In the genomic region with DNA sequence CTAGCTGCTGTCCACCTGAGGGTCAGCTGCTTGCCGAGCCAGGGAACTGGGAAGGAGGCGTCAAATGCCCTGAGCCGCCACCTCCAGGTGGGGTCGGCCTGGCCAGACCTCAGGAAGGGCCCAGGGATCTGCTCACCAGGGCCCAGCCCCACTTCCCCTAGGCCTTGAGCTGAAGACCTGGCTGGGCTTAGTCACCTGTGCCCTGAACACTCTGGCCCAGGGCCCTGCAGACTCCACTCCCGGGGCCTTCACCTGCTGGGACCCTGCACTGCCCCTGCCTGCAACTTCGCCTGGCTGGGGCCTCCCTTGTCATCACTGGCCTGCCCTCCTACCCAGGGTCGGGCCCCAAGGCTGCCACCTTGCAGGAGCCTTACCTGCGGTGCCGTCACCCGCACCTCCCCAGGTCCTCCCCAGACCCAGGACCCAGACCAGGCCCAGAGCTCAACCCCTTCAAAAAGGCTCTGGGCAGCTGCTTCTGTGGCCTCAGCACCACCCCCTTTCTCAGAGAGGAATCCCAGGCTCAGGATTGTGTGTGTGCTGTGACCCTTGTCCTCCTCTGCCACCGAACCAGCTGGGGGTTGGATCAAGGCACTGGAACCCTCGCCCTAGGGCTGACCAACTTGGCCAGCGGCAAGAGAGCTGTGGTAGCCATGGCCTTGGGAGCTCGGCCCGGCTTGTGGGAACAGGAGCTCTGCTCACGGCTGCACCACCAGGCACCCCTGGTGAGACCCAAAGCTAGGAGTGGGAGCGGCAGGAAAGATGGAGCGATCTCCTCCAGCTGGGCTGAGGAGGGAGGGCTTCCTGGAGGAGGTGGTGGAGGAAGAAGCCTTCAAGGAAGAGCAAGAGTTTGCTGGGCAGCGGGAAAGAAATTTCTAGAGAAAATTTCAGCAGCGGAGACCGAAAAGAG, we compare ENCODE assay signal across 7 cellular contexts. TPM values are rescaled to one million over a fixed set of nuclear protein-coding genes. Genes with fewer than 3 reads are reported as not detected.
DNase-seq lines count a peak whose midpoint lies in the region; ATAC-seq and TF ChIP-seq lines count a peak whose summit lies in the region.

No MANE protein-coding gene starts in this region.

- H3K27ac Mint-ChIP-seq in activated CD8-positive, alpha-beta T cell treated with anti-CD3 and anti-CD28 coated beads for 36 hours, result peak overlapping the region; percentile 69
- peak overlapping the region; percentile 80 to 84 for H3K27ac Mint-ChIP-seq in stimulated activated naive CD8-positive, alpha-beta T cell treated with anti-CD3 and anti-CD28 coated beads, Interleukin-15, amount 100 ng/mL, for 72 hours

- H3K4me3 ChIP-seq in HL-60 (replicated peaks; ENCODE audit: insufficient read depth, low read length), result peak overlapping the region; percentile 96
- H3K4me3 ChIP-seq in iPS-20b (ENCODE audit: low read length), result peak overlapping the region; percentile 90

- DNase-seq in HL-60 (ENCODE audit: low read depth in 1 of 2, low spot score in 1 of 2) (no peak), GM13977 (ENCODE audit: low spot score) (no peak)
- no peak for DNase-seq in activated CD8-positive, alpha-beta T cell treated with anti-CD3 and anti-CD28 coated beads for 36 hours
- no peak for DNase-seq in stimulated activated naive CD8-positive, alpha-beta T cell treated with anti-CD3 and anti-CD28 coated beads, Interleukin-15, amount 100 ng/mL, for 72 hours
- no peak for DNase-seq in stimulated activated CD4-positive, alpha-beta T cell treated with anti-CD3 and anti-CD28 coated beads, Interleukin-2, amount 100 ng/mL, for 48 hours

- peaks cover 3% of the 10 kb centered on the region; the same call in 1 of the 2 replicates for H3K4me1 ChIP-seq in iPS-20b (ENCODE audit: insufficient read depth, low read length)

- H3K27me3 ChIP-seq in HL-60 (ENCODE audit: insufficient read depth, poor library complexity, severe bottlenecking) (no peaks in the 10 kb centered on the region), iPS-20b (ENCODE audit: insufficient read depth, low read length) (peaks cover 11% of the 10 kb centered on the region; the same call in 1 of the 2 replicates)

- CTCF ChIA-PET in activated CD8-positive, alpha-beta T cell treated with anti-CD3 and anti-CD28 coated beads for 36 hours (lab: Charles Lee), result interaction anchor here (0.9 to 2.5 kb wide), 6 partner anchors 13 to 169 kb away, joined by 3 to 19 read pairs (median 4); partner anchors contain the start of genes EXD3, NOXA1, RNF224 and TUBB4B

- peaks cover 14% of the 10 kb centered on the region for H3K4me1 Mint-ChIP-seq in activated CD8-positive, alpha-beta T cell treated with anti-CD3 and anti-CD28 coated beads for 36 hours (ENCODE audit: low read depth)
- peaks cover 24% of the 10 kb centered on the region for H3K4me1 Mint-ChIP-seq in stimulated activated naive CD8-positive, alpha-beta T cell treated with anti-CD3 and anti-CD28 coated beads, Interleukin-15, amount 100 ng/mL, for 72 hours

- in situ Hi-C loops in GM13977 (cut with MboI; ENCODE audit: low pct_unique_long_range_greater_than_20kb, low sequenced_read_pairs, unreplicated experiment), result no loop called here

- H3K36me3 Mint-ChIP-seq in activated CD8-positive, alpha-beta T cell treated with anti-CD3 and anti-CD28 coated beads for 36 hours (ENCODE audit: low read depth), result peaks cover 10% of the 10 kb centered on the region

- POLR2A ChIA-PET in activated CD8-positive, alpha-beta T cell treated with anti-CD3 and anti-CD28 coated beads for 36 hours (lab: Charles Lee), result interaction anchor here (0.8 to 7.2 kb wide), 4 partner anchors 10 to 56 kb away, joined by 3 to 113 read pairs (median 4); partner anchors contain the start of genes RNF224 and TUBB4B

- no peak overlapping the region for H3K27ac ChIP-seq in HL-60 (replicated peaks)
- H3K27ac ChIP-seq in iPS-20b (ENCODE audit: low read length), result no peak overlapping the region

- no peak for ATAC-seq in activated CD8-positive, alpha-beta T cell treated with anti-CD3 and anti-CD28 coated beads for 36 hours
- ATAC-seq in stimulated activated naive CD8-positive, alpha-beta T cell treated with anti-CD3 and anti-CD28 coated beads, Interleukin-15, amount 100 ng/mL, for 72 hours, result no peak
- no peak for ATAC-seq in GM19467 (IDR thresholded peaks at IDR 0.05; ENCODE audit: unreplicated experiment)

- H3K9me3 Mint-ChIP-seq in activated CD8-positive, alpha-beta T cell treated with anti-CD3 and anti-CD28 coated beads for 36 hours, result no peaks in the 10 kb centered on the region
- no peaks in the 10 kb centered on the region for H3K9me3 Mint-ChIP-seq in stimulated activated naive CD8-positive, alpha-beta T cell treated with anti-CD3 and anti-CD28 coated beads, Interleukin-15, amount 100 ng/mL, for 72 hours

- peak overlapping the region; percentile 86; the same call in 1 of the 2 replicates for H3K9ac ChIP-seq in iPS-20b (ENCODE audit: low read depth, low read length)

- H3K36me3 ChIP-seq in iPS-20b (ENCODE audit: insufficient read depth, low read depth, low read length), result peaks cover 23% of the 10 kb centered on the region

- intact Hi-C loops in activated CD8-positive, alpha-beta T cell treated with anti-CD3 and anti-CD28 coated beads for 36 hours (cut with micrococcal nuclease), result no loop called here

- peak overlapping the region; percentile 83 for H3K4me3 Mint-ChIP-seq in activated CD8-positive, alpha-beta T cell treated with anti-CD3 and anti-CD28 coated beads for 36 hours
- H3K4me3 Mint-ChIP-seq in stimulated activated naive CD8-positive, alpha-beta T cell treated with anti-CD3 and anti-CD28 coated beads, Interleukin-15, amount 100 ng/mL, for 72 hours, result peak overlapping the region; percentile 87 to 89

- TF ChIP-seq CTCF in HL-60 (IDR thresholded peaks at IDR 0.05; ENCODE audit: insufficient read depth, low read length) (no peak), GM13977 (IDR thresholded peaks at IDR 0.05; ENCODE audit: extremely low read depth, insufficient read depth, missing control alignments) (no peak)
- no peak for TF ChIP-seq CTCF in activated CD8-positive, alpha-beta T cell treated with anti-CD3 and anti-CD28 coated beads for 36 hours (IDR thresholded peaks at IDR 0.05)

- H3K27me3 Mint-ChIP-seq in activated CD8-positive, alpha-beta T cell treated with anti-CD3 and anti-CD28 coated beads for 36 hours, result no peaks in the 10 kb centered on the region
- peaks cover 6% of the 10 kb centered on the region for H3K27me3 Mint-ChIP-seq in stimulated activated naive CD8-positive, alpha-beta T cell treated with anti-CD3 and anti-CD28 coated beads, Interleukin-15, amount 100 ng/mL, for 72 hours

- no peaks in the 10 kb centered on the region for H3K9me3 ChIP-seq in iPS-20b (ENCODE audit: insufficient read depth, low read depth, low read length)

RNA-seq across cellular contexts. Expression of gene NELFB, which starts 1.2 kb away (rescaled TPM):
- 10 to 100 TPM; 50.9 to 54.3 TPM for total RNA-seq in activated CD8-positive, alpha-beta T cell treated with anti-CD3 and anti-CD28 coated beads for 36 hours

RNA-seq across cellular contexts. Expression of gene STPG3, which starts 2.9 kb away (rescaled TPM):
- not detected for total RNA-seq in activated CD8-positive, alpha-beta T cell treated with anti-CD3 and anti-CD28 coated beads for 36 hours

RNA-seq across cellular contexts. Expression of gene TUBB4B, which starts 12.9 kb away (rescaled TPM):
- total RNA-seq in activated CD8-positive, alpha-beta T cell treated with anti-CD3 and anti-CD28 coated beads for 36 hours, result 100 to 1,000 TPM; 228 to 230 TPM

RNA-seq across cellular contexts. Expression of gene SLC34A3, which starts 23.3 kb away (rescaled TPM):
- total RNA-seq in activated CD8-positive, alpha-beta T cell treated with anti-CD3 and anti-CD28 coated beads for 36 hours, result not detected

RNA-seq across cellular contexts. Expression of gene TOR4A, which starts 23.6 kb away (rescaled TPM):
- 1 to 10 TPM; 2.9 to 3.0 TPM for total RNA-seq in activated CD8-positive, alpha-beta T cell treated with anti-CD3 and anti-CD28 coated beads for 36 hours
